Comparison of ENCODE assay signal across 8 cellular contexts in genomic region chr4:14856076-14856926, GRCh38.
DNase-seq lines count a peak whose midpoint lies in the region; ATAC-seq lines count a peak whose summit lies in the region.

No MANE protein-coding gene starts in this region.

- ATAC-seq in GM21447 (IDR thresholded peaks at IDR 0.05; ENCODE audit: unreplicated experiment), result peak; percentile 95

- DNase-seq in DMS53 treated with DMSO at 0.1 percent for 48 hours (lab: John Stamatoyannopoulos, UW; ENCODE audit: unreplicated experiment) (peak; percentile 81), HS-27A (ENCODE audit: low read depth) (peak; percentile 93), glomerular visceral epithelial cell (ENCODE audit: extremely low spot score) (peak; percentile 93), NCI-H2029 treated with DMSO at 0.1 percent for 48 hours (lab: John Stamatoyannopoulos, UW) (no peak)
- DNase-seq in activated CD8-positive, alpha-beta memory T cell treated with anti-CD3 and anti-CD28 coated beads for 48 hours (ENCODE audit: low read depth in 2 of 3, low spot score in 2 of 3), result peak in 2 of 3 experiments; percentile 10 to 51
- DNase-seq in stimulated activated CD4-positive, alpha-beta T cell treated with anti-CD3 and anti-CD28 coated beads, Interleukin-4, amount 100 ng/mL, for 1 hour, result peak; percentile 34
- no peak for DNase-seq in effector CD8-positive, alpha-beta T cell (lab: John Stamatoyannopoulos, UW)

Comparison
In these comparisons a context has a peak if more than half of its experiments do, and no peak if none do; other contexts are left out.
1. DNase-seq: peak in DMS53 treated with DMSO at 0.1 percent for 48 hours (single experiment), HS-27A (single experiment), activated CD8-positive, alpha-beta memory T cell treated with anti-CD3 and anti-CD28 coated beads for 48 hours (2 of 3), glomerular visceral epithelial cell (single experiment) and stimulated activated CD4-positive, alpha-beta T cell treated with anti-CD3 and anti-CD28 coated beads, Interleukin-4, amount 100 ng/mL, for 1 hour (single experiment); none in NCI-H2029 treated with DMSO at 0.1 percent for 48 hours (single experiment) and effector CD8-positive, alpha-beta T cell (single experiment).